Comparison of ENCODE assay signal across 1 cellular context in genomic region chr1:115166531-115167091, GRCh38.
TF ChIP-seq lines count a peak whose summit lies in the region.

No MANE protein-coding gene starts in this region.

TF ChIP-seq in GM23338, 12 proteins besides CTCF, POLR2A, EP300 and RAD21 (continued from another document):
- no peak for TF ChIP-seq REST (IDR thresholded peaks at IDR 0.05; ENCODE audit: unreplicated experiment)
- TF ChIP-seq JUNB (IDR thresholded peaks at IDR 0.05; ENCODE audit: unreplicated experiment), result no peak
- no peak for TF ChIP-seq ZNF331 (CRISPR knock-in tag; IDR thresholded peaks at IDR 0.05; ENCODE audit: low read depth)
- TF ChIP-seq ZNF114 (CRISPR knock-in tag; IDR thresholded peaks at IDR 0.05), result no peak
- no peak for TF ChIP-seq NANOG (IDR thresholded peaks at IDR 0.05; ENCODE audit: borderline replicate concordance)
- TF ChIP-seq ETS1 (IDR thresholded peaks at IDR 0.05), result no peak
- TF ChIP-seq POLR2AphosphoS5 (IDR thresholded peaks at IDR 0.05; ENCODE audit: low read depth), result no peak
- TF ChIP-seq EZH2 (IDR thresholded peaks at IDR 0.05; ENCODE audit: low read depth, unreplicated experiment), result no peak
- TF ChIP-seq CREB1 (CRISPR knock-in tag; IDR thresholded peaks at IDR 0.05; ENCODE audit: low read depth), result no peak
